In the genomic region with DNA sequence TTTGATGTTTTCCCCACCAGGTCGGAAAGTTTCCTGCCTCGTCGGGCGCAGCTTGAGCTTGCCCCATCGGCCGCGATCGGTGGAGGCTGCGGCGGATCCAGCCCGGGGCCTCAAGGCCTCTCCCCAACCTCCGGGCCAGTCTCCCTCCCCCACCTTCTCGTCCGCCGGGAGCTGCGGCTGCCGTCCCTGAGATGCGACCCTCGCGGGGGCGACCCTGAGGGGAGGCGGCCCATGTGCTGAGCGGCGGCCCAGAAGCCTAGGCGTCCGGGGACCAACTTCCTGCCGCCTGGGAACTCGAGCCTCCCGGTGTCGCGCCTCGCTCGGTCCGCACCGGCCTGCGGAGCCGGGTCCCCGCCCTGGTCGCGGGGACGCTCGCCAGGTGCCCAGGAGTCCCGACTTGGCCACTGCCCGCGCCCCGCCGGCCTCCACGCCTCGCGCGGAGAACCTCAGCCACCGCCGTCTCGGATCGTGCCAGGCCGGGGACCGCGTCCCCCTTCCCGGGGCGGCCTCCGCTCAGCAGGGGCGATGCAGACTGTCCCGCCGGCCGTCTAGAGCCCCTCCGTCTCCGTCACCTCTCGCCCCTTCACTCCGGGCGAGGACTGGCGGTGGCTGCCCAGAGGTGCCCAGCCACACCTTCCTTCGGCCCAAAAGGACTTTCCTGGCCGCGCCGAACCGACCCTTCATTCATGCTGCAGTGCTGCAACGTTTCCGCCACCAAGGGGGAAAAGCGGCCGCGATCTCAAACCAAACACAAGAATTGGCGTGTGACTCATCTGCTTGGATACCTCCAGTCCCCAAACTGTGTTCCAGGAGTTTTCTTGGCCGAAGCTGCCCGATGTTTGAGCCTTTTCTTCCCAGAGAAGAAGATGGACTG, we compare ENCODE assay signal across 8 cellular contexts. TPM values are rescaled to one million over a fixed set of nuclear protein-coding genes. Genes with fewer than 3 reads are reported as not detected.
DNase-seq lines count a peak whose midpoint lies in the region; ATAC-seq and TF ChIP-seq lines count a peak whose summit lies in the region.

No MANE protein-coding gene starts in this region.

- TF ChIP-seq CTCF in chondrocyte (IDR thresholded peaks at IDR 0.05) = no peak

- H3K27ac Mint-ChIP-seq in chondrocyte (ENCODE audit: unreplicated experiment) = peak overlapping the region; percentile 98

- peaks cover 46% of the 10 kb centered on the region for H3K4me1 Mint-ChIP-seq in chondrocyte (ENCODE audit: low read depth)

- peak overlapping the region; percentile 95 for H3K4me3 Mint-ChIP-seq in chondrocyte (ENCODE audit: unreplicated experiment)

- H3K27me3 Mint-ChIP-seq in chondrocyte (ENCODE audit: low read depth) = no peaks in the 10 kb centered on the region

- ATAC-seq in GM21360 (IDR thresholded peaks at IDR 0.05; ENCODE audit: unreplicated experiment) = peak; percentile 28

- DNase-seq in CD1c-positive myeloid dendritic cell (ENCODE audit: extremely low spot score) = peak; percentile 40
- peak; percentile 65 for DNase-seq in HT1080 (ENCODE audit: low read depth)
- peak; percentile 15 for DNase-seq in activated CD4-positive, alpha-beta T cell treated with anti-CD3 and anti-CD28 coated beads for 1 hour
- no peak for DNase-seq in chondrocyte (ENCODE audit: low spot score)
- DNase-seq in left kidney (ENCODE audit: low read depth, low spot score) = peak; percentile 73
- peak; percentile 39 for DNase-seq in stimulated activated CD4-positive, alpha-beta T cell treated with anti-CD3 and anti-CD28 coated beads, Interleukin-4, amount 100 ng/mL, for 1 hour
- no peak for DNase-seq in DMS153 (lab: John Stamatoyannopoulos, UW)

- no peaks in the 10 kb centered on the region for H3K9me3 Mint-ChIP-seq in chondrocyte (ENCODE audit: low read depth)

- peaks cover 2% of the 10 kb centered on the region for H3K36me3 Mint-ChIP-seq in chondrocyte (ENCODE audit: low read depth)

RNA-seq across cellular contexts. Expression of gene SLMAP, which starts 0.7 kb away (rescaled TPM):
- 37.9 and 48.0 TPM in 2 replicates for total RNA-seq in HT1080 (2014; rRNA removed; shearing (Covaris generic))
- 34.8 and 48.2 TPM in 2 replicates for polyA plus RNA-seq in HT1080 (2015; cell fraction: cytosol; rRNA removed)
- polyA plus RNA-seq in HT1080 (2015; cell fraction: nucleus; rRNA removed) = 40.7 and 43.2 TPM in 2 replicates
- total RNA-seq in chondrocyte = 105 to 116 TPM (median 116 TPM) in 3 replicates

Comparison
In these comparisons a context has a peak if more than half of its experiments do, and no peak if none do; other contexts are left out.
1. DNase-seq: peak in CD1c-positive myeloid dendritic cell (single experiment), HT1080 (single experiment), activated CD4-positive, alpha-beta T cell treated with anti-CD3 and anti-CD28 coated beads for 1 hour (single experiment), left kidney (single experiment) and stimulated activated CD4-positive, alpha-beta T cell treated with anti-CD3 and anti-CD28 coated beads, Interleukin-4, amount 100 ng/mL, for 1 hour (single experiment); none in chondrocyte (single experiment) and DMS153 (single experiment).